Comparison of ENCODE assay signal across 21 cellular contexts in the genomic region with DNA sequence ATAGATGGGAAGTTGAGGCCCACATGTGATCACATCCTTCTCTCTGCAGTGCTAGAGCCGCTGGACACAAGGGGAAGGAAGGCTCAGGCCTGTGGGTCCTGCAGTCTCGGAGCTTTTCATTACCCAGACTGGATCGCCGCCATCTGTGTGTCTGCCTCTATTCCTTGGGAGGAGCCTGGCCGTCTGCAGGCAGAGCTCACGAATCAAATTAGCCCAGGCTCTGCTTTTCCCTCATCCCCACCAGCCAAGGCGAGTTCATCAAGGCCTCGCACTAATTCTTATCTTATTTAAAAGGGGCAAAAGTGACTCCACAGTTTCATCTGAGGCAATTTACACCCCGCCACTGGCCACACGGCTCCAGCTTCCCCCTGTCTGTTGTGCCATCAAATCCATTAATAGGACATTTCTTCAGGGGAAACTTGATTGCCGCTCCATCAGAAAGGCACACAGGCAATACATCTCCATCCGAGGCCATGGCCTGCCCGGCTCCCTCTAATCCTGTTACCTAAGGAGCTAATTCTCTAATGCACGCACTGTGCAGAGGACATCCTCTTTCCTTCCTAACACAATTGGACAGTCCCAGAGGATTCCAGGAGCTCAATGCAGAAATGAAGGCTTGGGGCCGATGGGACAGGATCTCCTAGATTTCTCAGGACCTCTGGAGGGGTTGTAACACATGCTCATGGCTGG. TPM values are rescaled to one million over a fixed set of nuclear protein-coding genes. Genes with fewer than 3 reads are reported as not detected.
DNase-seq lines count a peak whose midpoint lies in the region; ATAC-seq, FAIRE-seq and TF ChIP-seq lines count a peak whose summit lies in the region.
"Had no signal": no experiment of that assay in that cellular context is flagged by ENCODE, and none has a peak within 500 bp of the region (broad histone marks: within the 10 kb centered on the region; RNA-seq: fewer than 3 reads in every experiment).

No MANE protein-coding gene starts in this region.

- no peak for TF ChIP-seq EP300 in H1 (IDR thresholded peaks at IDR 0.05; ENCODE audit: borderline replicate concordance in 1 of 2, low read depth in 2 of 2, low read length in 2 of 2)

- H2BK12ac ChIP-seq in H1 (ENCODE audit: low read depth, low read length), result no peak overlapping the region

- H3K27ac ChIP-seq in GM23338 (ENCODE audit: low read depth) (no peak overlapping the region), H1 (ENCODE audit: low read depth, low read length) (no peak overlapping the region), foreskin keratinocyte (no peak overlapping the region)
- H3K27ac ChIP-seq: BLaER1, C4-2B had no signal

- H3K23ac ChIP-seq in H1 (ENCODE audit: insufficient read length), result no peak overlapping the region

- TF ChIP-seq CTCF in GM23338 (conservative IDR thresholded peaks at IDR 0.05; ENCODE audit: low read depth in 2 of 2) (no peak), H1 (IDR thresholded peaks at IDR 0.05; ENCODE audit: control extremely low read depth in 1 of 3, insufficient read depth in 1 of 3, low read depth in 1 of 3, low read length in 3 of 3) (no peak), foreskin keratinocyte (conservative IDR thresholded peaks at IDR 0.05) (no peak)

- 89% methylated on average over 15 of the region's 15 CpGs; no CpG with 5 or more reads in 1 of the 2 experiments for WGBS in H1 (ENCODE audit: extremely low coverage in 1 of 2, insufficient coverage in 1 of 2, insufficient read length in 1 of 2, insufficient replicate concordance in 2 of 2, low coverage in 1 of 2, low lambda C conversion rate in 2 of 2, missing lambda C conversion rate in 1 of 2), 2 experiments

- H3K27ac Mint-ChIP-seq in GM23338, result no peak overlapping the region
- H3K27ac Mint-ChIP-seq: CD4-positive, CD25-positive, alpha-beta regulatory T cell; CD8-positive, alpha-beta T cell had no signal

- ATAC-seq in GM23338 (no peak), GM19035 (IDR thresholded peaks at IDR 0.05; ENCODE audit: unreplicated experiment) (no peak), foreskin keratinocyte (no peak), HG03469 (IDR thresholded peaks at IDR 0.05; ENCODE audit: unreplicated experiment) (no peak)
- ATAC-seq: CD8-positive, alpha-beta T cell had no signal

- H3K36me3 ChIP-seq in GM23338 (ENCODE audit: insufficient read depth), result no peaks in the 10 kb centered on the region
- no peaks in the 10 kb centered on the region for H3K36me3 ChIP-seq in H1 (ENCODE audit: control insufficient read depth in 2 of 4, insufficient read depth in 4 of 4, low read length in 3 of 4)
- H3K36me3 ChIP-seq: BLaER1 had no signal

- H3K4me3 Mint-ChIP-seq in GM23338, result no peak overlapping the region
- H3K4me3 Mint-ChIP-seq: CD4-positive, CD25-positive, alpha-beta regulatory T cell; CD8-positive, alpha-beta T cell had no signal

- no peaks in the 10 kb centered on the region for H3F3A ChIP-seq in GM23338 (replicated peaks; ENCODE audit: low read depth)

- H4K5ac ChIP-seq in H1 (ENCODE audit: insufficient read length, low read depth, low read length), result no peak overlapping the region

- H3K9me3 ChIP-seq in H1 (ENCODE audit: insufficient read depth in 2 of 2, low read depth in 1 of 2, low read length in 1 of 2), result no peaks in the 10 kb centered on the region
- H3K9me3 ChIP-seq: BLaER1, Caco-2 had no signal

- H3K14ac ChIP-seq in H1 (ENCODE audit: insufficient read length), result no peak overlapping the region

- no peak overlapping the region for H3K4me3 ChIP-seq in GM23338
- no peak overlapping the region for H3K4me3 ChIP-seq in H1 (ENCODE audit: extremely low read depth in 1 of 4, insufficient read depth in 2 of 4, low read depth in 3 of 4, low read length in 4 of 4)
- H3K4me3 ChIP-seq: BLaER1 had no signal

- DNase-seq in GM23338 (ENCODE audit: low spot score), result no peak
- peak; percentile 85 for DNase-seq in NCI-H82 treated with DMSO at 0.1 percent for 48 hours (lab: John Stamatoyannopoulos, UW; ENCODE audit: unreplicated experiment)
- no peak for DNase-seq in H1 (ENCODE audit: low read depth in 1 of 2, low spot score in 2 of 2)
- DNase-seq in foreskin keratinocyte, result no peak
- DNase-seq: Caco-2; CD4-positive, CD25-positive, alpha-beta regulatory T cell; CD8-positive, alpha-beta T cell; DMS153; DND-41; GOT3; H7; HCEC 1CT had no signal

- CTCF ChIA-PET in H1 (lab: Charles Lee; ENCODE audit: partially characterized antibody), result interaction anchor here (0.8 to 1.6 kb wide), 8 partner anchors 12 to 165 kb away, joined by 3 to 5 read pairs (median 3); no protein-coding TSS in a partner anchor

- H4K8ac ChIP-seq in H1 (ENCODE audit: extremely low read depth, insufficient read depth, low read length), result no peak overlapping the region

- no peak overlapping the region for H3K4ac ChIP-seq in H1 (replicated peaks; ENCODE audit: insufficient read length, low read depth, low read length)

- no peak overlapping the region for H2BK120ac ChIP-seq in H1 (replicated peaks; ENCODE audit: low read depth, low read length)

- H3K18ac ChIP-seq in H1 (ENCODE audit: extremely low read depth, low read length), result no peak overlapping the region

- FAIRE-seq in H1 (lab: Jason Lieb, UNC), result no peak
- FAIRE-seq: G401.6, GM12892, GM19239 had no signal

- H3K36me3 Mint-ChIP-seq in GM23338 (ENCODE audit: low read depth), result no peaks in the 10 kb centered on the region
- H3K36me3 Mint-ChIP-seq: CD4-positive, CD25-positive, alpha-beta regulatory T cell; CD8-positive, alpha-beta T cell had no signal

- no peaks in the 10 kb centered on the region for H3K27me3 ChIP-seq in GM23338 (ENCODE audit: insufficient read depth)
- peaks cover 0 to 3% (median 0%) of the 10 kb centered on the region in 4 experiments; a peak in 1 of 7 replicates for H3K27me3 ChIP-seq in H1 (replicated peaks in 1 of 4; ENCODE audit: control insufficient read depth in 3 of 4, extremely low read depth in 1 of 4, insufficient read depth in 3 of 4, low read length in 3 of 4)
- no peaks in the 10 kb centered on the region for H3K27me3 ChIP-seq in foreskin keratinocyte

- H3K27me3 Mint-ChIP-seq in GM23338 (ENCODE audit: insufficient read depth, low read depth, poor library complexity), result peaks cover 9% of the 10 kb centered on the region

- H2BK5ac ChIP-seq in H1 (ENCODE audit: low read depth, low read length), result no peak overlapping the region

- no peaks in the 10 kb centered on the region for H3K9me3 Mint-ChIP-seq in GM23338
- H3K9me3 Mint-ChIP-seq: CD8-positive, alpha-beta T cell had no signal

- H2BK15ac ChIP-seq in H1 (ENCODE audit: low read length), result no peak overlapping the region

- no peaks in the 10 kb centered on the region for H3K79me1 ChIP-seq in H1 (ENCODE audit: low read depth, low read length)

- no peak overlapping the region for H2AK5ac ChIP-seq in H1 (ENCODE audit: low read depth, low read length)

- POLR2A ChIA-PET in H1 (lab: Charles Lee; ENCODE audit: partially characterized antibody), result interaction anchor here (0.9 to 1.7 kb wide), 3 partner anchors 8 to 257 kb away, joined by 3 read pairs; no protein-coding TSS in a partner anchor

- H2AFZ ChIP-seq in GM23338 (peak overlapping the region; percentile 69; the same call in 1 of the 2 replicates), H1 (ENCODE audit: low read length) (no peak overlapping the region)

- H3K23me2 ChIP-seq in H1 (ENCODE audit: low read depth, low read length), result peaks cover 6% of the 10 kb centered on the region

- H3K4me1 Mint-ChIP-seq in GM23338, result peaks cover 20% of the 10 kb centered on the region
- H3K4me1 Mint-ChIP-seq: CD4-positive, CD25-positive, alpha-beta regulatory T cell had no signal

- H3K79me2 ChIP-seq in GM23338 (replicated peaks; ENCODE audit: insufficient read depth) (no peaks in the 10 kb centered on the region), H1 (ENCODE audit: control insufficient read depth in 1 of 2, insufficient read depth in 2 of 2, low read length in 2 of 2) (no peaks in the 10 kb centered on the region)

- peaks cover 13% of the 10 kb centered on the region for H3K4me1 ChIP-seq in GM23338 (ENCODE audit: insufficient read depth)
- H3K4me1 ChIP-seq in H1 (replicated peaks in 1 of 4; ENCODE audit: control insufficient read depth in 3 of 4, insufficient read depth in 4 of 4, low read length in 3 of 4), result peaks cover 0 to 14% (median 13%) of the 10 kb centered on the region in 4 experiments; a peak in 6 of 7 replicates
- no peaks in the 10 kb centered on the region for H3K4me1 ChIP-seq in foreskin keratinocyte
- H3K4me1 ChIP-seq: Caco-2 had no signal

- H3K4me2 ChIP-seq in GM23338, result no peak overlapping the region
- no peak overlapping the region for H3K4me2 ChIP-seq in H1 (ENCODE audit: insufficient read depth in 1 of 2, low read depth in 2 of 2, low read length in 2 of 2)
- H3K4me2 ChIP-seq: BLaER1 had no signal

- H3K9ac ChIP-seq in H1 (replicated peaks in 1 of 4; ENCODE audit: extremely low read depth in 1 of 4, low read depth in 3 of 4, low read length in 3 of 4), result no peak overlapping the region
- H3K9ac ChIP-seq: BLaER1 had no signal

- no peak for TF ChIP-seq RAD21 in H1 (IDR thresholded peaks at IDR 0.05 in 1 of 2, conservative IDR thresholded peaks at IDR 0.05 in 1 of 2; ENCODE audit: low read depth in 2 of 2, low read length in 2 of 2)

- H4K20me1 ChIP-seq in GM23338 (replicated peaks; ENCODE audit: insufficient read depth), result no peaks in the 10 kb centered on the region
- H4K20me1 ChIP-seq in H1 (replicated peaks in 1 of 2; ENCODE audit: control insufficient read depth in 1 of 2, insufficient read depth in 2 of 2, low read length in 2 of 2), result no peaks in the 10 kb centered on the region

- H2BK20ac ChIP-seq in H1 (ENCODE audit: low read length), result 0 out of 2 replicates have a peak overlapping the region, but pooled peaks have one; percentile 25

- no peak for TF ChIP-seq POLR2A in H1 (IDR thresholded peaks at IDR 0.05; ENCODE audit: control extremely low read depth in 1 of 2, low read depth in 2 of 2, low read length in 2 of 2)

- 0 out of 2 replicates have a peak, but pooled peaks cover 3% of the 10 kb centered on the region for H3K9me2 ChIP-seq in GM23338 (ENCODE audit: insufficient read depth)

- no peak overlapping the region for H3K56ac ChIP-seq in H1 (replicated peaks; ENCODE audit: insufficient read length, low read depth, low read length)

- H4K91ac ChIP-seq in H1 (replicated peaks; ENCODE audit: insufficient read length, low read length), result no peak overlapping the region

RNA-seq across cellular contexts. Expression of a gene that starts 3.3 kb away (rescaled TPM):
- 8.1 and 9.7 TPM in 2 replicates for total RNA-seq in GM23338 (2014; rRNA removed; shearing (Covaris generic))
- 5.5 and 5.8 TPM in 2 replicates for polyA plus RNA-seq in GM23338 (2016; fragmentation: Nextera tagmentation; extraction: Ambion mirVana)
- total RNA-seq in H1 (2021; fragmentation: NEBNext Ultra II Directional; extraction: Animal tissue kit (Norgen Biotek cat#: 25700)), result 6.5 and 7.5 TPM in 2 replicates
- polyA plus RNA-seq in H1 (2011; rRNA removed), result 8.9 and 9.3 TPM in 2 replicates
- 8.3 TPM for polyA plus RNA-seq in H1 (2011; cell fraction: cytosol; rRNA removed)
- polyA plus RNA-seq in H1 (2011; cell fraction: nucleus; rRNA removed), result 9.4 TPM
- polyA plus RNA-seq in H1 (2012, experiment 1 of 2), result 5.6 to 8.5 TPM (median 7.1 TPM) in 4 replicates
- 7.9 TPM for polyA plus RNA-seq in H1 (2012, experiment 2 of 2)
- 6.6 TPM for polyA plus RNA-seq in H1 (2013, experiment 1 of 2)
- polyA plus RNA-seq in H1 (2013, experiment 2 of 2), result 7.9 TPM
- 9.5 and 11.4 TPM in 2 replicates for polyA minus RNA-seq in H1 (2011; rRNA and poly(A)+ RNA removed)
- polyA minus RNA-seq in H1 (2011; cell fraction: cytosol; rRNA and poly(A)+ RNA removed), result 2.8 TPM
- 4.7 TPM for polyA minus RNA-seq in H1 (2011; cell fraction: nucleus; rRNA and poly(A)+ RNA removed)
- total RNA-seq in foreskin keratinocyte, result not detected in 2 replicates
- not detected in 2 replicates for polyA plus RNA-seq in foreskin keratinocyte
- total RNA-seq: A172; A673; Caco-2; CD4-positive, CD25-positive, alpha-beta regulatory T cell; CD8-positive, alpha-beta T cell had no signal
- polyA plus RNA-seq: CD4-positive, CD25-positive, alpha-beta regulatory T cell had no signal
